8 cellular contexts compared by ENCODE assay signal in the genomic region with DNA sequence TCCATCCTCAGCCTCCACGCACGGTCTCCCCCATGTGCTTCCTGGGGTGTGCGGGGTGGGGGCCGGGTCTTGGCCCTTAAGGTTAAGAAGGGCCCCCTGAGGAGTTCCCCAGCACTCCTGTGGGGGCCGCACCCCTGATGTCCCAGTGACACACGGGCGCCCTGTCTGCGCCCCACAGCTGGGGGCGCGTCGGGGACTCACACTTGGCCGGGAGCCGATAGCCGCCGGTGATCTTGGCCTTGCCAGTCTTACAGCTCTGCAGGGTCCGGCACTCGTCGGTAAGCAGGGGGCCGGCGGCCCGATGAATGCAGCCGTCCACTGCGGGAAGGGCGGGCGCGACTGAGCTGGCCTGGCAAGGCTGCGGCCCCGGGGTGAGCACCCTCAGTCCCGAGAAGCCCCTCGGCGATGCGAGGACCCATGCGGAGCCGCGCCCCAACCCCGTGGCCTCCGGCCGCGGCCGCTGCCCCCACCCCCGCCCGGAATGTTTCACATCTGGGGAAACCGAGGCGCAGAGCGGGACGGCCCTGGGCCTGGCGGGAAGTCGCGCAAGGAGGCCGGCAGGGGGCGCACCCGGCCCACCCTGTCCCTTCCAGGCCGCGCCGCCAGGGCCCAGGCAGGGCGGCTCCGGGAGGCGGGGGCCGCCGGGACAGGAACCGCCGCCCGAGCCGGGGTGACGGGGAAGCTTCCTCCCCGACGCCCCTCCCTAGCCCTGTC. TPM values are rescaled to one million over a fixed set of nuclear protein-coding genes. Genes with fewer than 3 reads are reported as not detected.
A peak's percentile ranks its signal among the peaks of the same experiment; 100 is the strongest.
DNase-seq lines count a peak whose midpoint lies in the region; ATAC-seq and TF ChIP-seq lines count a peak whose summit lies in the region.

No MANE protein-coding gene starts in this region.

- TF ChIP-seq CTCF in HFFc6 (IDR thresholded peaks at IDR 0.05) (peak; percentile 91), chondrocyte (IDR thresholded peaks at IDR 0.05) (peak; percentile 88)

- H3K9me3 Mint-ChIP-seq in HFFc6 (no peaks in the 10 kb centered on the region), chondrocyte (ENCODE audit: low read depth) (no peaks in the 10 kb centered on the region)

- peaks cover 17% of the 10 kb centered on the region for H3K4me1 Mint-ChIP-seq in HFFc6 (ENCODE audit: low read depth)
- peaks cover 8% of the 10 kb centered on the region for H3K4me1 Mint-ChIP-seq in chondrocyte (ENCODE audit: low read depth)

- H3K27ac Mint-ChIP-seq in HFFc6: no peak overlapping the region
- no peak overlapping the region for H3K27ac Mint-ChIP-seq in chondrocyte (ENCODE audit: unreplicated experiment)

- H3K4me3 Mint-ChIP-seq in HFFc6 (no peak overlapping the region), chondrocyte (ENCODE audit: unreplicated experiment) (peak overlapping the region; percentile 19)

- ATAC-seq in HG03439 (IDR thresholded peaks at IDR 0.05; ENCODE audit: unreplicated experiment): no peak

- peak; percentile 92 for DNase-seq in CD1c-positive myeloid dendritic cell (ENCODE audit: extremely low spot score)
- DNase-seq in HFFc6: peak; percentile 22
- peak; percentile 76 for DNase-seq in activated CD4-positive, alpha-beta T cell treated with anti-CD3 and anti-CD28 coated beads for 48 hours
- DNase-seq in chondrocyte (ENCODE audit: low spot score): no peak
- DNase-seq in kidney tubule cell (ENCODE audit: low spot score): peak; percentile 69
- DNase-seq in stimulated activated CD4-positive, alpha-beta T cell treated with anti-CD3 and anti-CD28 coated beads, Interleukin-2, amount 100 ng/mL, for 4 hours (ENCODE audit: low read depth): peak; percentile 61
- no peak for DNase-seq in NCI-H524 (lab: John Stamatoyannopoulos, UW)

- H3K27me3 Mint-ChIP-seq in HFFc6 (ENCODE audit: insufficient read depth) (peaks cover 10% of the 10 kb centered on the region), chondrocyte (ENCODE audit: low read depth) (no peaks in the 10 kb centered on the region)

- H3K36me3 Mint-ChIP-seq in HFFc6 (ENCODE audit: low read depth) (no peaks in the 10 kb centered on the region; the same call in 1 of the 2 replicates), chondrocyte (ENCODE audit: low read depth) (peaks cover 7% of the 10 kb centered on the region)

RNA-seq across cellular contexts. Expression of a gene that starts 13.9 kb away (rescaled TPM):
- total RNA-seq in HFFc6 (2021; fragmentation: NEBNext Ultra II Directional; extraction: Animal tissue kit (Norgen Biotek cat#: 25700)): 10 to 100 TPM; 84.4 to 98.2 (median 90.9) TPM
- 51.6 to 58.6 TPM (median 52.2 TPM) in 3 replicates for total RNA-seq in chondrocyte

RNA-seq across cellular contexts. Expression of a gene that starts 25.8 kb away (rescaled TPM):
- 100 to 1,000 TPM; 422 to 571 (median 505) TPM for total RNA-seq in HFFc6 (2021; fragmentation: NEBNext Ultra II Directional; extraction: Animal tissue kit (Norgen Biotek cat#: 25700))
- total RNA-seq in chondrocyte: 220 to 245 TPM (median 240 TPM) in 3 replicates

RNA-seq across cellular contexts. Expression of a gene that starts 35.5 kb away (rescaled TPM):
- under 1 TPM in 5 of 6 experiments, not detected in 1; 0.07 to 0.38 (median 0.30) TPM for total RNA-seq in HFFc6 (2021; fragmentation: NEBNext Ultra II Directional; extraction: Animal tissue kit (Norgen Biotek cat#: 25700))
- 0.12 to 0.31 TPM (median 0.22 TPM) in 3 replicates for total RNA-seq in chondrocyte

Comparison
In these comparisons a context has a peak if more than half of its experiments do, and no peak if none do; other contexts are left out.
1. DNase-seq: peak in CD1c-positive myeloid dendritic cell (single experiment), HFFc6 (single experiment), activated CD4-positive, alpha-beta T cell treated with anti-CD3 and anti-CD28 coated beads for 48 hours (single experiment), kidney tubule cell (single experiment) and stimulated activated CD4-positive, alpha-beta T cell treated with anti-CD3 and anti-CD28 coated beads, Interleukin-2, amount 100 ng/mL, for 4 hours (single experiment); none in chondrocyte (single experiment) and NCI-H524 (0 of 2).